ENCODE assay signal across 2 cellular contexts in the genomic region with DNA sequence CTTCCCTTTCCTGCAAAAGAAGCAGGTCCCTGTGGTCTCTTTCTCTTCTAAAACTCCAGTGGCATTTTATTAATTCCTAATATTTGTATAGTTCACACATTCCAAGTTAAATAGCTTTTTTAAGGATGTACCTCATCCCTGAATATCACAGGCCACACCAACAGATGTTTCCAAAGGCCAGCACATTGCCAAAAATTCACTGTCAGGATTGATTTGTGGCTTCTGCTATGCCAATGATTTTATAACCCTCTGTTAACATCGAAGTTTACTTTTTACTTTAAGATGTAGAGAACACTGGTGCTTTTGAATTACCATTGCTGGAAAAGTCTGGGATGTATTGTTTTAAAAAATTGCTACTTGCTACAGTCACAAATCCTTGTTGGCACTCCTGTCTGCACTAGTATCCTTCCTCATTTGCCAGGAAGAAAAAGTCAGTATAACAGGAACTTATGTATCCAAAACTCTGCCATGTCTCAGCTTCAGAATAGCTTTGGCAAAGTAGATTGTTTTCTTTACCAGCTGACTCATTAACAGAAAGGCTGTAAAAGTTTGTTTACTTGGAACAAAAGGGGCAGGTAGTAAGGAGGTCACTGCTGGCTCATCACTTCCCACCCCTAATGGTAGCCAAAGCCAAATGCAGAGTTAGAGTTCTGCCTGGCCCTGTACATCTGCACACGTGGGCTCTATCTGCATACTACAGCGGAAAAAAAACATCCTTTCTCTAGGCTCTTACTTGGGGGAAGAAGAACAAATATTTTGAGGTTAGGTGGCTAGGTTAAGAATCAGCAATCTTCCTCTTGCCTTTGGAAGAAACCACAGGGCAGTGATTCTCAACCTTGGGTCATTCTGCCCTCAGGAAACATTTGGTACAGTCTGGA.
TF ChIP-seq lines count a peak whose summit lies in the region.

No MANE protein-coding gene starts in this region.

TF ChIP-seq in GM23338, 12 proteins besides CTCF, POLR2A, EP300 and RAD21 (continued from another document):
- no peak for TF ChIP-seq ZNF331 (CRISPR knock-in tag; IDR thresholded peaks at IDR 0.05; ENCODE audit: low read depth)
- TF ChIP-seq CREB1 (CRISPR knock-in tag; IDR thresholded peaks at IDR 0.05; ENCODE audit: low read depth) = no peak
- TF ChIP-seq, protein P1, sequence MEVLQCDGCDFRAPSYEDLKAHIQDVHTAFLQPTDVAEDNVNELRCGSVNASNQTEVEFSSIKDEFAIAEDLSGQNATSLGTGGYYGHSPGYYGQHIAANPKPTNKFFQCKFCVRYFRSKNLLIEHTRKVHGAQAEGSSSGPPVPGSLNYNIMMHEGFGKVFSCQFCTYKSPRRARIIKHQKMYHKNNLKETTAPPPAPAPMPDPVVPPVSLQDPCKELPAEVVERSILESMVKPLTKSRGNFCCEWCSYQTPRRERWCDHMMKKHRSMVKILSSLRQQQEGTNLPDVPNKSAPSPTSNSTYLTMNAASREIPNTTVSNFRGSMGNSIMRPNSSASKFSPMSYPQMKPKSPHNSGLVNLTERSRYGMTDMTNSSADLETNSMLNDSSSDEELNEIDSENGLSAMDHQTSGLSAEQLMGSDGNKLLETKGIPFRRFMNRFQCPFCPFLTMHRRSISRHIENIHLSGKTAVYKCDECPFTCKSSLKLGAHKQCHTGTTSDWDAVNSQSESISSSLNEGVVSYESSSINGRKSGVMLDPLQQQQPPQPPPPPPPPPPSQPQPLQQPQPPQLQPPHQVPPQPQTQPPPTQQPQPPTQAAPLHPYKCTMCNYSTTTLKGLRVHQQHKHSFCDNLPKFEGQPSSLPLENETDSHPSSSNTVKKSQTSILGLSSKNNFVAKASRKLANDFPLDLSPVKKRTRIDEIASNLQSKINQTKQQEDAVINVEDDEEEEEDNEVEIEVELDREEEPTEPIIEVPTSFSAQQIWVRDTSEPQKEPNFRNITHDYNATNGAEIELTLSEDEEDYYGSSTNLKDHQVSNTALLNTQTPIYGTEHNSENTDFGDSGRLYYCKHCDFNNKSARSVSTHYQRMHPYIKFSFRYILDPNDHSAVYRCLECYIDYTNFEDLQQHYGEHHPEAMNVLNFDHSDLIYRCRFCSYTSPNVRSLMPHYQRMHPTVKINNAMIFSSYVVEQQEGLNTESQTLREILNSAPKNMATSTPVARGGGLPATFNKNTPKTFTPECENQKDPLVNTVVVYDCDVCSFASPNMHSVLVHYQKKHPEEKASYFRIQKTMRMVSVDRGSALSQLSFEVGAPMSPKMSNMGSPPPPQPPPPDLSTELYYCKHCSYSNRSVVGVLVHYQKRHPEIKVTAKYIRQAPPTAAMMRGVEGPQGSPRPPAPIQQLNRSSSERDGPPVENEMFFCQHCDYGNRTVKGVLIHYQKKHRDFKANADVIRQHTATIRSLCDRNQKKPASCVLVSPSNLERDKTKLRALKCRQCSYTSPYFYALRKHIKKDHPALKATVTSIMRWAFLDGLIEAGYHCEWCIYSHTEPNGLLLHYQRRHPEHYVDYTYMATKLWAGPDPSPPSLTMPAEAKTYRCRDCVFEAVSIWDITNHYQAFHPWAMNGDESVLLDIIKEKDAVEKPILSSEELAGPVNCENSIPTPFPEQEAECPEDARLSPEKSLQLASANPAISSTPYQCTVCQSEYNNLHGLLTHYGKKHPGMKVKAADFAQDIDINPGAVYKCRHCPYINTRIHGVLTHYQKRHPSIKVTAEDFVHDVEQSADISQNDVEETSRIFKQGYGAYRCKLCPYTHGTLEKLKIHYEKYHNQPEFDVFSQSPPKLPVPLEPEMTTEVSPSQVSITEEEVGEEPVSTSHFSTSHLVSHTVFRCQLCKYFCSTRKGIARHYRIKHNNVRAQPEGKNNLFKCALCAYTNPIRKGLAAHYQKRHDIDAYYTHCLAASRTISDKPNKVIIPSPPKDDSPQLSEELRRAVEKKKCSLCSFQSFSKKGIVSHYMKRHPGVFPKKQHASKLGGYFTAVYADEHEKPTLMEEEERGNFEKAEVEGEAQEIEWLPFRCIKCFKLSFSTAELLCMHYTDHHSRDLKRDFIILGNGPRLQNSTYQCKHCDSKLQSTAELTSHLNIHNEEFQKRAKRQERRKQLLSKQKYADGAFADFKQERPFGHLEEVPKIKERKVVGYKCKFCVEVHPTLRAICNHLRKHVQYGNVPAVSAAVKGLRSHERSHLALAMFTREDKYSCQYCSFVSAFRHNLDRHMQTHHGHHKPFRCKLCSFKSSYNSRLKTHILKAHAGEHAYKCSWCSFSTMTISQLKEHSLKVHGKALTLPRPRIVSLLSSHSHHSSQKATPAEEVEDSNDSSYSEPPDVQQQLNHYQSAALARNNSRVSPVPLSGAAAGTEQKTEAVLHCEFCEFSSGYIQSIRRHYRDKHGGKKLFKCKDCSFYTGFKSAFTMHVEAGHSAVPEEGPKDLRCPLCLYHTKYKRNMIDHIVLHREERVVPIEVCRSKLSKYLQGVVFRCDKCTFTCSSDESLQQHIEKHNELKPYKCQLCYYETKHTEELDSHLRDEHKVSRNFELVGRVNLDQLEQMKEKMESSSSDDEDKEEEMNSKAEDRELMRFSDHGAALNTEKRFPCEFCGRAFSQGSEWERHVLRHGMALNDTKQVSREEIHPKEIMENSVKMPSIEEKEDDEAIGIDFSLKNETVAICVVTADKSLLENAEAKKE (CRISPR knock-in tag; IDR thresholded peaks at IDR 0.05) = no peak
- TF ChIP-seq, protein P2, sequence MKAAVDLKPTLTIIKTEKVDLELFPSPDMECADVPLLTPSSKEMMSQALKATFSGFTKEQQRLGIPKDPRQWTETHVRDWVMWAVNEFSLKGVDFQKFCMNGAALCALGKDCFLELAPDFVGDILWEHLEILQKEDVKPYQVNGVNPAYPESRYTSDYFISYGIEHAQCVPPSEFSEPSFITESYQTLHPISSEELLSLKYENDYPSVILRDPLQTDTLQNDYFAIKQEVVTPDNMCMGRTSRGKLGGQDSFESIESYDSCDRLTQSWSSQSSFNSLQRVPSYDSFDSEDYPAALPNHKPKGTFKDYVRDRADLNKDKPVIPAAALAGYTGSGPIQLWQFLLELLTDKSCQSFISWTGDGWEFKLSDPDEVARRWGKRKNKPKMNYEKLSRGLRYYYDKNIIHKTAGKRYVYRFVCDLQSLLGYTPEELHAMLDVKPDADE (IDR thresholded peaks at IDR 0.05) = no peak
- TF ChIP-seq JUNB (IDR thresholded peaks at IDR 0.05; ENCODE audit: unreplicated experiment) = no peak

TF ChIP-seq in WTC11, 78 proteins besides CTCF, POLR2A, EP300 and RAD21 (continued from another document):
- TF ChIP-seq, protein P3, sequence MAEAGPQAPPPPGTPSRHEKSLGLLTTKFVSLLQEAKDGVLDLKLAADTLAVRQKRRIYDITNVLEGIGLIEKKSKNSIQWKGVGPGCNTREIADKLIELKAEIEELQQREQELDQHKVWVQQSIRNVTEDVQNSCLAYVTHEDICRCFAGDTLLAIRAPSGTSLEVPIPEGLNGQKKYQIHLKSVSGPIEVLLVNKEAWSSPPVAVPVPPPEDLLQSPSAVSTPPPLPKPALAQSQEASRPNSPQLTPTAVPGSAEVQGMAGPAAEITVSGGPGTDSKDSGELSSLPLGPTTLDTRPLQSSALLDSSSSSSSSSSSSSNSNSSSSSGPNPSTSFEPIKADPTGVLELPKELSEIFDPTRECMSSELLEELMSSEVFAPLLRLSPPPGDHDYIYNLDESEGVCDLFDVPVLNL (CRISPR knock-in tag; IDR thresholded peaks at IDR 0.05; ENCODE audit: borderline replicate concordance, low read depth) = no peak
- TF ChIP-seq RORB (CRISPR knock-in tag; IDR thresholded peaks at IDR 0.05) = no peak
- TF ChIP-seq, protein P4, sequence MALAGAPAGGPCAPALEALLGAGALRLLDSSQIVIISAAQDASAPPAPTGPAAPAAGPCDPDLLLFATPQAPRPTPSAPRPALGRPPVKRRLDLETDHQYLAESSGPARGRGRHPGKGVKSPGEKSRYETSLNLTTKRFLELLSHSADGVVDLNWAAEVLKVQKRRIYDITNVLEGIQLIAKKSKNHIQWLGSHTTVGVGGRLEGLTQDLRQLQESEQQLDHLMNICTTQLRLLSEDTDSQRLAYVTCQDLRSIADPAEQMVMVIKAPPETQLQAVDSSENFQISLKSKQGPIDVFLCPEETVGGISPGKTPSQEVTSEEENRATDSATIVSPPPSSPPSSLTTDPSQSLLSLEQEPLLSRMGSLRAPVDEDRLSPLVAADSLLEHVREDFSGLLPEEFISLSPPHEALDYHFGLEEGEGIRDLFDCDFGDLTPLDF (CRISPR knock-in tag; IDR thresholded peaks at IDR 0.05) = no peak
- no peak for TF ChIP-seq GTF2I (CRISPR knock-in tag; conservative IDR thresholded peaks at IDR 0.05)
- no peak for TF ChIP-seq TP53 (CRISPR knock-in tag; IDR thresholded peaks at IDR 0.05)
- TF ChIP-seq, protein P5, sequence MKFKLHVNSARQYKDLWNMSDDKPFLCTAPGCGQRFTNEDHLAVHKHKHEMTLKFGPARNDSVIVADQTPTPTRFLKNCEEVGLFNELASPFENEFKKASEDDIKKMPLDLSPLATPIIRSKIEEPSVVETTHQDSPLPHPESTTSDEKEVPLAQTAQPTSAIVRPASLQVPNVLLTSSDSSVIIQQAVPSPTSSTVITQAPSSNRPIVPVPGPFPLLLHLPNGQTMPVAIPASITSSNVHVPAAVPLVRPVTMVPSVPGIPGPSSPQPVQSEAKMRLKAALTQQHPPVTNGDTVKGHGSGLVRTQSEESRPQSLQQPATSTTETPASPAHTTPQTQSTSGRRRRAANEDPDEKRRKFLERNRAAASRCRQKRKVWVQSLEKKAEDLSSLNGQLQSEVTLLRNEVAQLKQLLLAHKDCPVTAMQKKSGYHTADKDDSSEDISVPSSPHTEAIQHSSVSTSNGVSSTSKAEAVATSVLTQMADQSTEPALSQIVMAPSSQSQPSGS (CRISPR knock-in tag; IDR thresholded peaks at IDR 0.05; ENCODE audit: borderline replicate concordance, low read depth) = no peak
- TF ChIP-seq, protein P6, sequence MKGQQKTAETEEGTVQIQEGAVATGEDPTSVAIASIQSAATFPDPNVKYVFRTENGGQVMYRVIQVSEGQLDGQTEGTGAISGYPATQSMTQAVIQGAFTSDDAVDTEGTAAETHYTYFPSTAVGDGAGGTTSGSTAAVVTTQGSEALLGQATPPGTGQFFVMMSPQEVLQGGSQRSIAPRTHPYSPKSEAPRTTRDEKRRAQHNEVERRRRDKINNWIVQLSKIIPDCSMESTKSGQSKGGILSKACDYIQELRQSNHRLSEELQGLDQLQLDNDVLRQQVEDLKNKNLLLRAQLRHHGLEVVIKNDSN (CRISPR knock-in tag; IDR thresholded peaks at IDR 0.05) = no peak
- TF ChIP-seq ZNF219 (CRISPR knock-in tag; IDR thresholded peaks at IDR 0.05; ENCODE audit: borderline replicate concordance) = no peak
- TF ChIP-seq GRHL2 (CRISPR knock-in tag; IDR thresholded peaks at IDR 0.05; ENCODE audit: insufficient replicate concordance, severe bottlenecking) = no peak
